Comparison of ENCODE assay signal across 13 cellular contexts in genomic region chr17:57651996-57652395, GRCh38.
DNase-seq lines count a peak whose midpoint lies in the region; ATAC-seq and TF ChIP-seq lines count a peak whose summit lies in the region.
"Had no signal": no experiment of that assay in that cellular context is flagged by ENCODE, and none has a peak within 500 bp of the region (broad histone marks: within the 10 kb centered on the region; RNA-seq: fewer than 3 reads in every experiment).

No MANE protein-coding gene starts in this region.

- H3K36me3 Mint-ChIP-seq in glutamatergic neuron (ENCODE audit: unreplicated experiment): peaks cover 6% of the 10 kb centered on the region

- H4K12ac ChIP-seq in trophoblast cell (ENCODE audit: low read depth, low read length): no peak overlapping the region

- H3K18ac ChIP-seq in trophoblast cell (ENCODE audit: low read length): no peak overlapping the region

- H3K27ac ChIP-seq in caudate nucleus (ENCODE audit: low read depth, low read length) (peak overlapping the region; percentile 36), layer of hippocampus (ENCODE audit: low read depth, low read length) (peak overlapping the region; percentile 38), trophoblast cell (ENCODE audit: low read depth, low read length) (no peak overlapping the region)

- no peak overlapping the region for H3K4me3 ChIP-seq in trophoblast cell (ENCODE audit: low read depth, low read length)
- H3K4me3 ChIP-seq: GM23338 had no signal

- H3K27me3 Mint-ChIP-seq in stimulated activated naive CD8-positive, alpha-beta T cell treated with anti-CD3 and anti-CD28 coated beads, Interleukin-15, amount 100 ng/mL, for 72 hours: no peaks in the 10 kb centered on the region
- peaks cover 10% of the 10 kb centered on the region for H3K27me3 Mint-ChIP-seq in glutamatergic neuron (ENCODE audit: unreplicated experiment)
- H3K27me3 Mint-ChIP-seq: CD4-positive, alpha-beta memory T cell had no signal

- peak overlapping the region; percentile 15 for H4K91ac ChIP-seq in trophoblast cell (ENCODE audit: low read depth, low read length)

- no CpG with 5 or more reads among the region's 13 CpGs for WGBS in trophoblast cell (ENCODE audit: extremely low coverage, insufficient coverage, insufficient read length)

- no peak overlapping the region for H3K4me2 ChIP-seq in trophoblast cell (ENCODE audit: low read length)

- H3K9me3 Mint-ChIP-seq in stimulated activated naive CD8-positive, alpha-beta T cell treated with anti-CD3 and anti-CD28 coated beads, Interleukin-15, amount 100 ng/mL, for 72 hours: no peaks in the 10 kb centered on the region
- H3K9me3 Mint-ChIP-seq in glutamatergic neuron (ENCODE audit: unreplicated experiment): peaks cover 15% of the 10 kb centered on the region
- H3K9me3 Mint-ChIP-seq: CD4-positive, alpha-beta memory T cell; GM23338 had no signal

- peaks cover 21 to 29% of the 10 kb centered on the region in 2 experiments for H3K4me1 ChIP-seq in trophoblast cell (ENCODE audit: control insufficient read depth in 1 of 2, insufficient read depth in 2 of 2, low read length in 2 of 2)

- H2BK12ac ChIP-seq in trophoblast cell (ENCODE audit: low read length): peak overlapping the region; percentile 31

- H3K36me3 ChIP-seq in trophoblast cell (ENCODE audit: control insufficient read depth in 1 of 2, insufficient read depth in 2 of 2, low read length in 2 of 2): peaks cover 17 to 20% of the 10 kb centered on the region in 2 experiments

- H3K9ac ChIP-seq in trophoblast cell (ENCODE audit: low read length): no peak overlapping the region

- H3K4me3 Mint-ChIP-seq in stimulated activated naive CD8-positive, alpha-beta T cell treated with anti-CD3 and anti-CD28 coated beads, Interleukin-15, amount 100 ng/mL, for 72 hours: no peak overlapping the region
- H3K4me3 Mint-ChIP-seq in glutamatergic neuron (ENCODE audit: unreplicated experiment): no peak overlapping the region
- H3K4me3 Mint-ChIP-seq: CD4-positive, alpha-beta memory T cell had no signal

- H3K79me2 ChIP-seq in trophoblast cell (ENCODE audit: control insufficient read depth, insufficient read depth, low read length, poor library complexity): no peaks in the 10 kb centered on the region

- TF ChIP-seq CTCF in glutamatergic neuron (IDR thresholded peaks at IDR 0.05; ENCODE audit: partially characterized antibody, unreplicated experiment): no peak

- no peak overlapping the region for H3K14ac ChIP-seq in trophoblast cell (ENCODE audit: low read length)

- peaks cover 9% of the 10 kb centered on the region for H3K4me1 Mint-ChIP-seq in stimulated activated naive CD8-positive, alpha-beta T cell treated with anti-CD3 and anti-CD28 coated beads, Interleukin-15, amount 100 ng/mL, for 72 hours
- peaks cover 19% of the 10 kb centered on the region for H3K4me1 Mint-ChIP-seq in glutamatergic neuron (ENCODE audit: low read depth, unreplicated experiment)

- H2AFZ ChIP-seq in trophoblast cell (ENCODE audit: insufficient read depth, low read length, poor library complexity): no peak overlapping the region
- H2AFZ ChIP-seq: GM23338 had no signal

- no peak overlapping the region for H2AK5ac ChIP-seq in trophoblast cell (ENCODE audit: low read length)

- no peak overlapping the region for H2BK120ac ChIP-seq in trophoblast cell (ENCODE audit: insufficient read depth, low read length, poor library complexity)

- peaks cover 12% of the 10 kb centered on the region for H3K79me1 ChIP-seq in trophoblast cell (ENCODE audit: low read length)

- no peaks in the 10 kb centered on the region for H3K27me3 ChIP-seq in layer of hippocampus (ENCODE audit: control insufficient read depth, insufficient read depth, low read length)
- no peaks in the 10 kb centered on the region for H3K27me3 ChIP-seq in trophoblast cell (ENCODE audit: insufficient read depth, low read length)

- no peak overlapping the region for H2BK5ac ChIP-seq in trophoblast cell (ENCODE audit: low read depth, low read length, poor library complexity)

- no peak for DNase-seq in caudate nucleus (lab: John Stamatoyannopoulos, UW)
- no peak for DNase-seq in trophoblast cell
- no peak for DNase-seq in stimulated activated naive CD8-positive, alpha-beta T cell treated with anti-CD3 and anti-CD28 coated beads, Interleukin-15, amount 100 ng/mL, for 72 hours
- DNase-seq in glutamatergic neuron: no peak
- no peak for DNase-seq in SW 1271 (lab: John Stamatoyannopoulos, UW)
- DNase-seq: Calu3; CD4-positive, alpha-beta memory T cell; COR-L47; DMS53; GF-D8; HCEC 1CT had no signal

- H3K4ac ChIP-seq in trophoblast cell (ENCODE audit: low read depth, low read length): no peak overlapping the region

- H3K9me3 ChIP-seq in trophoblast cell (ENCODE audit: insufficient read depth, low read depth, low read length): no peaks in the 10 kb centered on the region

- H3K23ac ChIP-seq in trophoblast cell (ENCODE audit: low read length): no peak overlapping the region

- no peak overlapping the region for H4K8ac ChIP-seq in trophoblast cell (ENCODE audit: low read depth, low read length)

- no peak overlapping the region for H3K27ac Mint-ChIP-seq in stimulated activated naive CD8-positive, alpha-beta T cell treated with anti-CD3 and anti-CD28 coated beads, Interleukin-15, amount 100 ng/mL, for 72 hours
- no peak overlapping the region for H3K27ac Mint-ChIP-seq in glutamatergic neuron (ENCODE audit: unreplicated experiment)

- no peak for ATAC-seq in stimulated activated naive CD8-positive, alpha-beta T cell treated with anti-CD3 and anti-CD28 coated beads, Interleukin-15, amount 100 ng/mL, for 72 hours
- ATAC-seq: GM23338 had no signal
